Comparison of ENCODE assay signal across 1 cellular context in genomic region chr7:105585850-105586500, GRCh38.
TF ChIP-seq lines count a peak whose summit lies in the region.

No MANE protein-coding gene starts in this region.

TF ChIP-seq in SK-N-SH, 30 proteins besides CTCF, POLR2A, EP300 and RAD21:
- TF ChIP-seq MEF2A (IDR thresholded peaks at IDR 0.05; ENCODE audit: borderline replicate concordance, low read depth), result no peak
- TF ChIP-seq, protein P1, sequence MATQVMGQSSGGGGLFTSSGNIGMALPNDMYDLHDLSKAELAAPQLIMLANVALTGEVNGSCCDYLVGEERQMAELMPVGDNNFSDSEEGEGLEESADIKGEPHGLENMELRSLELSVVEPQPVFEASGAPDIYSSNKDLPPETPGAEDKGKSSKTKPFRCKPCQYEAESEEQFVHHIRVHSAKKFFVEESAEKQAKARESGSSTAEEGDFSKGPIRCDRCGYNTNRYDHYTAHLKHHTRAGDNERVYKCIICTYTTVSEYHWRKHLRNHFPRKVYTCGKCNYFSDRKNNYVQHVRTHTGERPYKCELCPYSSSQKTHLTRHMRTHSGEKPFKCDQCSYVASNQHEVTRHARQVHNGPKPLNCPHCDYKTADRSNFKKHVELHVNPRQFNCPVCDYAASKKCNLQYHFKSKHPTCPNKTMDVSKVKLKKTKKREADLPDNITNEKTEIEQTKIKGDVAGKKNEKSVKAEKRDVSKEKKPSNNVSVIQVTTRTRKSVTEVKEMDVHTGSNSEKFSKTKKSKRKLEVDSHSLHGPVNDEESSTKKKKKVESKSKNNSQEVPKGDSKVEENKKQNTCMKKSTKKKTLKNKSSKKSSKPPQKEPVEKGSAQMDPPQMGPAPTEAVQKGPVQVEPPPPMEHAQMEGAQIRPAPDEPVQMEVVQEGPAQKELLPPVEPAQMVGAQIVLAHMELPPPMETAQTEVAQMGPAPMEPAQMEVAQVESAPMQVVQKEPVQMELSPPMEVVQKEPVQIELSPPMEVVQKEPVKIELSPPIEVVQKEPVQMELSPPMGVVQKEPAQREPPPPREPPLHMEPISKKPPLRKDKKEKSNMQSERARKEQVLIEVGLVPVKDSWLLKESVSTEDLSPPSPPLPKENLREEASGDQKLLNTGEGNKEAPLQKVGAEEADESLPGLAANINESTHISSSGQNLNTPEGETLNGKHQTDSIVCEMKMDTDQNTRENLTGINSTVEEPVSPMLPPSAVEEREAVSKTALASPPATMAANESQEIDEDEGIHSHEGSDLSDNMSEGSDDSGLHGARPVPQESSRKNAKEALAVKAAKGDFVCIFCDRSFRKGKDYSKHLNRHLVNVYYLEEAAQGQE (IDR thresholded peaks at IDR 0.05; ENCODE audit: low read depth, low read length), result no peak
- TF ChIP-seq, protein P2, sequence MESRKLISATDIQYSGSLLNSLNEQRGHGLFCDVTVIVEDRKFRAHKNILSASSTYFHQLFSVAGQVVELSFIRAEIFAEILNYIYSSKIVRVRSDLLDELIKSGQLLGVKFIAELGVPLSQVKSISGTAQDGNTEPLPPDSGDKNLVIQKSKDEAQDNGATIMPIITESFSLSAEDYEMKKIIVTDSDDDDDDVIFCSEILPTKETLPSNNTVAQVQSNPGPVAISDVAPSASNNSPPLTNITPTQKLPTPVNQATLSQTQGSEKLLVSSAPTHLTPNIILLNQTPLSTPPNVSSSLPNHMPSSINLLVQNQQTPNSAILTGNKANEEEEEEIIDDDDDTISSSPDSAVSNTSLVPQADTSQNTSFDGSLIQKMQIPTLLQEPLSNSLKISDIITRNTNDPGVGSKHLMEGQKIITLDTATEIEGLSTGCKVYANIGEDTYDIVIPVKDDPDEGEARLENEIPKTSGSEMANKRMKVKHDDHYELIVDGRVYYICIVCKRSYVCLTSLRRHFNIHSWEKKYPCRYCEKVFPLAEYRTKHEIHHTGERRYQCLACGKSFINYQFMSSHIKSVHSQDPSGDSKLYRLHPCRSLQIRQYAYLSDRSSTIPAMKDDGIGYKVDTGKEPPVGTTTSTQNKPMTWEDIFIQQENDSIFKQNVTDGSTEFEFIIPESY (IDR thresholded peaks at IDR 0.05; ENCODE audit: borderline replicate concordance, low read depth), result no peak
- TF ChIP-seq, protein P3, sequence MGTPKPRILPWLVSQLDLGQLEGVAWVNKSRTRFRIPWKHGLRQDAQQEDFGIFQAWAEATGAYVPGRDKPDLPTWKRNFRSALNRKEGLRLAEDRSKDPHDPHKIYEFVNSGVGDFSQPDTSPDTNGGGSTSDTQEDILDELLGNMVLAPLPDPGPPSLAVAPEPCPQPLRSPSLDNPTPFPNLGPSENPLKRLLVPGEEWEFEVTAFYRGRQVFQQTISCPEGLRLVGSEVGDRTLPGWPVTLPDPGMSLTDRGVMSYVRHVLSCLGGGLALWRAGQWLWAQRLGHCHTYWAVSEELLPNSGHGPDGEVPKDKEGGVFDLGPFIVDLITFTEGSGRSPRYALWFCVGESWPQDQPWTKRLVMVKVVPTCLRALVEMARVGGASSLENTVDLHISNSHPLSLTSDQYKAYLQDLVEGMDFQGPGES (IDR thresholded peaks at IDR 0.05; ENCODE audit: low read depth, low read length), result no peak
- TF ChIP-seq FOXM1 (IDR thresholded peaks at IDR 0.05; ENCODE audit: low read depth), result no peak
- no peak for TF ChIP-seq TAF1 (IDR thresholded peaks at IDR 0.05; ENCODE audit: borderline replicate concordance, low read depth, low read length)
- TF ChIP-seq NFIC (IDR thresholded peaks at IDR 0.05; ENCODE audit: borderline replicate concordance), result no peak
- TF ChIP-seq GABPA (IDR thresholded peaks at IDR 0.05; ENCODE audit: low read depth), result no peak
- no peak for TF ChIP-seq RXRA (IDR thresholded peaks at IDR 0.05; ENCODE audit: borderline replicate concordance, low read depth)
- no peak for TF ChIP-seq NRF1 (IDR thresholded peaks at IDR 0.05; ENCODE audit: low read depth, low read length)
- no peak for TF ChIP-seq FOXJ3 (CRISPR knock-in tag; IDR thresholded peaks at IDR 0.05)
